Comparison of ENCODE assay signal across 26 cellular contexts in genomic region chr5:83559141-83559785, GRCh38.
DNase-seq lines count a peak whose midpoint lies in the region; ATAC-seq and TF ChIP-seq lines count a peak whose summit lies in the region.
"Had no signal": no experiment of that assay in that cellular context is flagged by ENCODE, and none has a peak within 500 bp of the region (broad histone marks: within the 10 kb centered on the region; RNA-seq: fewer than 3 reads in every experiment).

No MANE protein-coding gene starts in this region.

- H3K4me1 ChIP-seq in cardiac muscle cell (ENCODE audit: low read depth) (peaks cover 17% of the 10 kb centered on the region), heart left ventricle (peaks cover 0 to 19% (median 4%) of the 10 kb centered on the region in 12 donors), endodermal cell (ENCODE audit: control insufficient read depth, insufficient read depth, low read length) (peaks cover 20% of the 10 kb centered on the region), mesenchymal stem cell (ENCODE audit: control insufficient read depth, insufficient read depth, low read depth, low read length) (peaks cover 4% of the 10 kb centered on the region)
- H3K4me1 ChIP-seq: sigmoid colon, SJCRH30 had no signal

- no peaks in the 10 kb centered on the region for H3K9me3 Mint-ChIP-seq in endodermal cell
- H3K9me3 Mint-ChIP-seq in type B pancreatic cell = no peaks in the 10 kb centered on the region
- no peaks in the 10 kb centered on the region for H3K9me3 Mint-ChIP-seq in activated CD4-positive, alpha-beta memory T cell treated with anti-CD3 and anti-CD28 coated beads, Interleukin-2, amount 10 ng/mL, durations not matched to agents 7 days and 5 days
- H3K9me3 Mint-ChIP-seq: activated B cell treated with CpG ODN at 0.5 μM for 24 hours; activated naive CD4-positive, alpha-beta T cell treated with anti-CD3 and anti-CD28 coated beads, Interleukin-2, amount 50 U/mL, for 24 hours; activated T-helper 2 cell treated with anti-CD3 and anti-CD28 coated beads, Interferon-gamma antibody, Interleukin-2, Interleukin-4, amounts not matched to agents 10 μg/mL and 5 μg/mL and 100 μg/mL, durations not matched to agents 14 hours and 24 hours and 36 hours; IgD-negative memory B cell had no signal

- H3K4me3 Mint-ChIP-seq in endodermal cell (peak overlapping the region; percentile 3), type B pancreatic cell (peak overlapping the region; percentile 15)
- no peak overlapping the region for H3K4me3 Mint-ChIP-seq in activated CD4-positive, alpha-beta memory T cell treated with anti-CD3 and anti-CD28 coated beads, Interleukin-2, amount 10 ng/mL, durations not matched to agents 7 days and 5 days
- H3K4me3 Mint-ChIP-seq: activated B cell treated with CpG ODN at 0.5 μM for 24 hours; activated naive CD4-positive, alpha-beta T cell treated with anti-CD3 and anti-CD28 coated beads, Interleukin-2, amount 50 U/mL, for 24 hours; CD4-positive, CD25-positive, alpha-beta regulatory T cell; IgD-negative memory B cell had no signal

- H3K27ac ChIP-seq in cardiac muscle cell (peak overlapping the region; percentile 77), heart left ventricle (peak overlapping the region in 1 of 12 donors; percentile 15), endodermal cell (ENCODE audit: low read depth, low read length) (no peak overlapping the region), mesenchymal stem cell (ENCODE audit: low read length, poor library complexity, severe bottlenecking) (peak overlapping the region; percentile 97)
- H3K27ac ChIP-seq: 22Rv1, sigmoid colon, SJCRH30 had no signal

- peaks cover 66% of the 10 kb centered on the region for H3K4me1 Mint-ChIP-seq in endodermal cell
- H3K4me1 Mint-ChIP-seq in type B pancreatic cell (ENCODE audit: unreplicated experiment) = peaks cover 52% of the 10 kb centered on the region
- H3K4me1 Mint-ChIP-seq in activated CD4-positive, alpha-beta memory T cell treated with anti-CD3 and anti-CD28 coated beads, Interleukin-2, amount 10 ng/mL, durations not matched to agents 7 days and 5 days = peaks cover 3% of the 10 kb centered on the region
- H3K4me1 Mint-ChIP-seq: activated B cell treated with CpG ODN at 0.5 μM for 24 hours; activated naive CD4-positive, alpha-beta T cell treated with anti-CD3 and anti-CD28 coated beads, Interleukin-2, amount 50 U/mL, for 24 hours; CD4-positive, CD25-positive, alpha-beta regulatory T cell; IgD-negative memory B cell had no signal

- TF ChIP-seq POLR2A in heart left ventricle (IDR thresholded peaks at IDR 0.05) = no peak

- no peak overlapping the region for H4K91ac ChIP-seq in mesenchymal stem cell (ENCODE audit: low read length)

- DNase-seq in cardiac muscle cell (ENCODE audit: low read depth in 1 of 2, low spot score in 1 of 2) = no peak
- no peak for DNase-seq in heart left ventricle
- peak; percentile 45 for DNase-seq in endodermal cell
- DNase-seq in mesenchymal stem cell = no peak
- no peak for DNase-seq in type B pancreatic cell (ENCODE audit: extremely low spot score, unreplicated experiment)
- DNase-seq in activated CD4-positive, CD25-positive, alpha-beta regulatory T cell (lab: John Stamatoyannopoulos, UW) = no peak
- DNase-seq in activated CD4-positive, alpha-beta memory T cell treated with anti-CD3 and anti-CD28 coated beads, Interleukin-2, amount 10 ng/mL, durations not matched to agents 7 days and 5 days = no peak
- no peak for DNase-seq in NOMO-1 treated with DMSO at 0.1 percent for 48 hours (lab: John Stamatoyannopoulos, UW; ENCODE audit: unreplicated experiment)
- DNase-seq: activated B cell treated with CpG ODN at 0.5 μM for 24 hours; activated CD4-positive, alpha-beta T cell treated with anti-CD3 and anti-CD28 coated beads, Interleukin-2, amount 50 U/mL, for 48 hours; activated CD8-positive, alpha-beta memory T cell treated with anti-CD3 and anti-CD28 coated beads, Interleukin-2, amount 50 U/mL, for 48 hours; caudate nucleus; CD4-positive, CD25-positive, alpha-beta regulatory T cell; DMS 273 treated with DMSO at 0.1 percent for 48 hours; EL; NCI-H1092; NCI-H2029 treated with DMSO at 0.1 percent for 48 hours; NCI-H69; posterior cingulate gyrus; sigmoid colon; SJCRH30; stimulated activated naive CD8-positive, alpha-beta T cell treated with anti-CD3 and anti-CD28 coated beads, Interleukin-15, Interleukin-2, amounts not matched to agents 100 U/mL and 50 U/mL, for 24 hours had no signal

- no peak overlapping the region for H3K4ac ChIP-seq in mesenchymal stem cell (ENCODE audit: low read depth in 1 of 2, low read length in 2 of 2)

- no peak overlapping the region for H2BK15ac ChIP-seq in mesenchymal stem cell (ENCODE audit: low read depth, poor library complexity, severe bottlenecking)

- POLR2A ChIA-PET in activated CD4-positive, alpha-beta memory T cell treated with anti-CD3 and anti-CD28 coated beads, Interleukin-2, amount 10 ng/mL, durations not matched to agents 7 days and 5 days (lab: Charles Lee) = no interaction called here

- H3K23ac ChIP-seq in mesenchymal stem cell (ENCODE audit: low read length in 2 of 2) = no peak overlapping the region

- no peak overlapping the region for H2AK5ac ChIP-seq in mesenchymal stem cell (ENCODE audit: low read length, severe bottlenecking)

- H3K9ac ChIP-seq in endodermal cell (ENCODE audit: extremely low read depth, low read length, poor library complexity, severe bottlenecking) (no peak overlapping the region), mesenchymal stem cell (ENCODE audit: low read length) (no peak overlapping the region)

- TF ChIP-seq CTCF in cardiac muscle cell (IDR thresholded peaks at IDR 0.05; ENCODE audit: low read depth, low read length) = no peak
- no peak for TF ChIP-seq CTCF in heart left ventricle (IDR thresholded peaks at IDR 0.05)
- no peak for TF ChIP-seq CTCF in endodermal cell (conservative IDR thresholded peaks at IDR 0.05)
- TF ChIP-seq CTCF in type B pancreatic cell (conservative IDR thresholded peaks at IDR 0.05) = no peak

- H3K27ac Mint-ChIP-seq in endodermal cell (peak overlapping the region; percentile 59), type B pancreatic cell (no peak overlapping the region)
- no peak overlapping the region for H3K27ac Mint-ChIP-seq in activated CD4-positive, alpha-beta memory T cell treated with anti-CD3 and anti-CD28 coated beads, Interleukin-2, amount 10 ng/mL, durations not matched to agents 7 days and 5 days
- H3K27ac Mint-ChIP-seq: activated B cell treated with CpG ODN at 0.5 μM for 24 hours; activated naive CD4-positive, alpha-beta T cell treated with anti-CD3 and anti-CD28 coated beads, Interleukin-2, amount 50 U/mL, for 24 hours; activated T-helper 2 cell treated with anti-CD3 and anti-CD28 coated beads, Interferon-gamma antibody, Interleukin-2, Interleukin-4, amounts not matched to agents 10 μg/mL and 5 μg/mL and 100 μg/mL, durations not matched to agents 14 hours and 24 hours and 36 hours; CD4-positive, CD25-positive, alpha-beta regulatory T cell; IgD-negative memory B cell had no signal

- H3K18ac ChIP-seq in mesenchymal stem cell (ENCODE audit: low read depth in 1 of 2, low read length in 2 of 2) = peak overlapping the region in 1 of 2 experiments; percentile 54

- H3K4me3 ChIP-seq in cardiac muscle cell = no peak overlapping the region
- no peak overlapping the region for H3K4me3 ChIP-seq in heart left ventricle
- peak overlapping the region; percentile 26 for H3K4me3 ChIP-seq in endodermal cell (ENCODE audit: low read length)
- no peak overlapping the region for H3K4me3 ChIP-seq in mesenchymal stem cell (ENCODE audit: insufficient read depth in 1 of 2, low read depth in 1 of 2, low read length in 2 of 2)
- H3K4me3 ChIP-seq: sigmoid colon, SJCRH30 had no signal

- H3K79me1 ChIP-seq in mesenchymal stem cell (replicated peaks; ENCODE audit: low read length, poor library complexity, severe bottlenecking) = peaks cover 4% of the 10 kb centered on the region

- CTCF ChIA-PET in activated CD4-positive, alpha-beta memory T cell treated with anti-CD3 and anti-CD28 coated beads, Interleukin-2, amount 10 ng/mL, durations not matched to agents 7 days and 5 days (lab: Charles Lee) = interaction anchor here (0.6 to 2.2 kb wide), 2 partner anchors 1017 to 1247 kb away, joined by 6 read pairs; no protein-coding TSS in a partner anchor

- ATAC-seq in heart left ventricle = no peak
- ATAC-seq: stimulated activated naive CD8-positive, alpha-beta T cell treated with anti-CD3 and anti-CD28 coated beads, Interleukin-15, Interleukin-2, amounts not matched to agents 100 U/mL and 50 U/mL, for 24 hours had no signal

- H3K4me2 ChIP-seq in mesenchymal stem cell (ENCODE audit: low read length, poor library complexity, severe bottlenecking) = peak overlapping the region; percentile 36

- H3K36me3 Mint-ChIP-seq in endodermal cell (ENCODE audit: low read depth) = peaks cover 40% of the 10 kb centered on the region
- peaks cover 37% of the 10 kb centered on the region for H3K36me3 Mint-ChIP-seq in type B pancreatic cell
- no peaks in the 10 kb centered on the region for H3K36me3 Mint-ChIP-seq in activated CD4-positive, alpha-beta memory T cell treated with anti-CD3 and anti-CD28 coated beads, Interleukin-2, amount 10 ng/mL, durations not matched to agents 7 days and 5 days (ENCODE audit: low read depth)
- H3K36me3 Mint-ChIP-seq: activated naive CD4-positive, alpha-beta T cell treated with anti-CD3 and anti-CD28 coated beads, Interleukin-2, amount 50 U/mL, for 24 hours; CD4-positive, CD25-positive, alpha-beta regulatory T cell; IgD-negative memory B cell had no signal

- no peak overlapping the region for H4K8ac ChIP-seq in mesenchymal stem cell (ENCODE audit: low read length)

- 80 to 89% (median 85%) methylated on average over 5 of the region's 5 CpGs for WGBS in heart left ventricle, 4 donors
- WGBS in endodermal cell (ENCODE audit: insufficient coverage in 1 of 2, insufficient read length in 1 of 2), 2 experiments = 82 to 83% methylated on average over 4 to 5 of the region's 5 CpGs
- WGBS in mesenchymal stem cell = 85% methylated on average over 4 of the region's 5 CpGs

- H3K27me3 Mint-ChIP-seq in endodermal cell (ENCODE audit: insufficient read depth) = no peaks in the 10 kb centered on the region
- H3K27me3 Mint-ChIP-seq in type B pancreatic cell = no peaks in the 10 kb centered on the region
- peaks cover 11% of the 10 kb centered on the region for H3K27me3 Mint-ChIP-seq in activated CD4-positive, alpha-beta memory T cell treated with anti-CD3 and anti-CD28 coated beads, Interleukin-2, amount 10 ng/mL, durations not matched to agents 7 days and 5 days
- H3K27me3 Mint-ChIP-seq: activated B cell treated with CpG ODN at 0.5 μM for 24 hours had no signal

- H2BK12ac ChIP-seq in mesenchymal stem cell (ENCODE audit: low read length in 2 of 2) = peak overlapping the region in 1 of 2 experiments; percentile 77

- H3K9me3 ChIP-seq in cardiac muscle cell (ENCODE audit: low read depth) (no peaks in the 10 kb centered on the region), heart left ventricle (no peaks in the 10 kb centered on the region), endodermal cell (ENCODE audit: control insufficient read depth, low read length) (no peaks in the 10 kb centered on the region), mesenchymal stem cell (ENCODE audit: control insufficient read depth, low read length) (no peaks in the 10 kb centered on the region)
- H3K9me3 ChIP-seq: sigmoid colon, SJCRH30 had no signal

- intact Hi-C loops in heart left ventricle (cut with DNase I) = loop anchor here in 3 of 10 donors (5.0 to 10.0 kb wide), 2 partner anchors 84 to 1207 kb away; partner anchors contain the start of gene VCAN (in 2 of the 3)

- H2AFZ ChIP-seq in mesenchymal stem cell (ENCODE audit: low read depth, low read length) = no peak overlapping the region

- peak overlapping the region in 1 of 2 experiments; percentile 55 for H3K14ac ChIP-seq in mesenchymal stem cell (ENCODE audit: low read length in 2 of 2)

- no peak overlapping the region for H2BK120ac ChIP-seq in mesenchymal stem cell (ENCODE audit: low read depth, low read length)

- H3K36me3 ChIP-seq in cardiac muscle cell (peaks cover 89% of the 10 kb centered on the region), heart left ventricle (peaks cover 0 to 37% (median 0%) of the 10 kb centered on the region in 9 donors), endodermal cell (ENCODE audit: control insufficient read depth, insufficient read depth, low read length) (peaks cover 17% of the 10 kb centered on the region), mesenchymal stem cell (ENCODE audit: control insufficient read depth in 1 of 2, insufficient read depth in 2 of 2, low read depth in 1 of 2, low read length in 2 of 2) (peaks cover 3 to 90% of the 10 kb centered on the region in 2 experiments)
- H3K36me3 ChIP-seq: sigmoid colon had no signal

- H2BK5ac ChIP-seq in mesenchymal stem cell (ENCODE audit: low read depth, low read length, poor library complexity, severe bottlenecking) = peak overlapping the region; percentile 90

- H3K27me3 ChIP-seq in cardiac muscle cell = no peaks in the 10 kb centered on the region
- H3K27me3 ChIP-seq in heart left ventricle = no peaks in the 10 kb centered on the region
- H3K27me3 ChIP-seq in endodermal cell (ENCODE audit: control insufficient read depth, insufficient read depth, low read length, poor library complexity, severe bottlenecking) = peaks cover 5% of the 10 kb centered on the region
- H3K27me3 ChIP-seq in mesenchymal stem cell (ENCODE audit: control insufficient read depth in 1 of 2, insufficient read depth in 1 of 2, low read length in 2 of 2) = no peaks in the 10 kb centered on the region
- H3K27me3 ChIP-seq: sigmoid colon, SJCRH30 had no signal
